ENCODE assay signal across 17 cellular contexts in genomic region chr5:4420177-4420576, GRCh38.
DNase-seq lines count a peak whose midpoint lies in the region; ATAC-seq and TF ChIP-seq lines count a peak whose summit lies in the region.
"Had no signal": no experiment of that assay in that cellular context is flagged by ENCODE, and none has a peak within 500 bp of the region (broad histone marks: within the 10 kb centered on the region; RNA-seq: fewer than 3 reads in every experiment).

No MANE protein-coding gene starts in this region.

- ATAC-seq in DND-41 (ENCODE audit: insufficient read depth, low read depth) = no peak
- ATAC-seq in GM18873 (IDR thresholded peaks at IDR 0.05; ENCODE audit: low FRiP score, unreplicated experiment) = no peak
- ATAC-seq: HCT116, K562 had no signal

- no peaks in the 10 kb centered on the region for H4K20me1 ChIP-seq in DND-41 (ENCODE audit: insufficient read depth, low read length)
- H4K20me1 ChIP-seq: BLaER1 treated with 17β-estradiol and CSF1 and Interleukin-3, amounts not matched to agents 10 nM and 100 nM had no signal

- POLR2A ChIA-PET in HEK293 (lab: Yijun Ruan, JAX) = no interaction called here

- peaks cover 4% of the 10 kb centered on the region for H3K9me3 Mint-ChIP-seq in glutamatergic neuron (ENCODE audit: unreplicated experiment)
- no peaks in the 10 kb centered on the region for H3K9me3 Mint-ChIP-seq in progenitor cell of endocrine pancreas (ENCODE audit: low read depth)

- H3K36me3 ChIP-seq in DND-41 (ENCODE audit: insufficient read depth, low read length) = peaks cover 7% of the 10 kb centered on the region
- no peaks in the 10 kb centered on the region for H3K36me3 ChIP-seq in HEK293 (ENCODE audit: control insufficient read depth in 2 of 2, insufficient read depth in 1 of 2, low read length in 2 of 2)
- H3K36me3 ChIP-seq: BLaER1 treated with 17β-estradiol and CSF1 and Interleukin-3, amounts not matched to agents 10 nM and 100 nM had no signal

- TF ChIP-seq CTCF in DND-41 (IDR thresholded peaks at IDR 0.05; ENCODE audit: borderline replicate concordance, extremely low read depth, low read length, poor library complexity, severe bottlenecking) (no peak), HEK293 (tag by site-specific recombination; IDR thresholded peaks at IDR 0.05) (no peak), glutamatergic neuron (IDR thresholded peaks at IDR 0.05; ENCODE audit: partially characterized antibody, unreplicated experiment) (no peak), progenitor cell of endocrine pancreas (IDR thresholded peaks at IDR 0.05; ENCODE audit: unreplicated experiment) (no peak)

- no peak for DNase-seq in DND-41
- DNase-seq in glutamatergic neuron = no peak
- no peak for DNase-seq in progenitor cell of endocrine pancreas (ENCODE audit: low spot score, unreplicated experiment)
- DNase-seq in activated effector memory CD4-positive, alpha-beta T cell treated with anti-CD3 and anti-CD28 coated beads, Interleukin-2, amount 50 U/mL, for 16 hours = no peak
- DNase-seq in NCI-H187 treated with DMSO at 0.1 percent for 48 hours (lab: John Stamatoyannopoulos, UW) = no peak
- DNase-seq: ACHN; Calu3; CD4-positive, alpha-beta T cell; DMS 273 treated with DMSO at 0.1 percent for 48 hours; DMS79; EL; Karpas-422 had no signal

- no peak overlapping the region for H3K9ac ChIP-seq in DND-41 (ENCODE audit: low read depth, low read length)
- H3K9ac ChIP-seq: BLaER1 treated with 17β-estradiol and CSF1 and Interleukin-3, amounts not matched to agents 10 nM and 100 nM had no signal

- no peaks in the 10 kb centered on the region for H3K36me3 Mint-ChIP-seq in glutamatergic neuron (ENCODE audit: unreplicated experiment)
- no peaks in the 10 kb centered on the region for H3K36me3 Mint-ChIP-seq in progenitor cell of endocrine pancreas (ENCODE audit: insufficient read depth)

- H3K4me1 ChIP-seq in DND-41 (ENCODE audit: insufficient read depth, low read length) (peaks cover 50% of the 10 kb centered on the region), HEK293 (ENCODE audit: control insufficient read depth, insufficient read depth, low read length) (no peaks in the 10 kb centered on the region)

- peaks cover 21% of the 10 kb centered on the region for H3K4me1 Mint-ChIP-seq in glutamatergic neuron (ENCODE audit: low read depth, unreplicated experiment)
- H3K4me1 Mint-ChIP-seq in progenitor cell of endocrine pancreas (ENCODE audit: low read depth) = peaks cover 13% of the 10 kb centered on the region

- peak overlapping the region in 1 of 2 experiments; percentile 1; a peak in 1 of 4 replicates for H3K4me3 ChIP-seq in DND-41 (ENCODE audit: low read depth in 1 of 2, low read length in 2 of 2)
- no peak overlapping the region for H3K4me3 ChIP-seq in HEK293 (ENCODE audit: low read depth, low read length)
- H3K4me3 ChIP-seq: BLaER1 treated with 17β-estradiol and CSF1 and Interleukin-3, amounts not matched to agents 10 nM and 100 nM; K562 had no signal

- no peak overlapping the region for H2AFZ ChIP-seq in DND-41 (ENCODE audit: low read depth, low read length)

- H3K4me3 Mint-ChIP-seq in glutamatergic neuron (ENCODE audit: unreplicated experiment) = peak overlapping the region; percentile 36
- no peak overlapping the region for H3K4me3 Mint-ChIP-seq in progenitor cell of endocrine pancreas (ENCODE audit: low read depth)
- H3K4me3 Mint-ChIP-seq: CD4-positive, alpha-beta T cell had no signal

- peak overlapping the region; percentile 5 for H3K4me2 ChIP-seq in DND-41 (ENCODE audit: insufficient read depth, low read length)

- peak overlapping the region; percentile 48 for H3K27ac Mint-ChIP-seq in glutamatergic neuron (ENCODE audit: unreplicated experiment)
- H3K27ac Mint-ChIP-seq in progenitor cell of endocrine pancreas = peak overlapping the region; percentile 5
- H3K27ac Mint-ChIP-seq: CD4-positive, alpha-beta T cell had no signal

- peaks cover 3% of the 10 kb centered on the region for H3K27me3 Mint-ChIP-seq in glutamatergic neuron (ENCODE audit: unreplicated experiment)
- peaks cover 8% of the 10 kb centered on the region for H3K27me3 Mint-ChIP-seq in progenitor cell of endocrine pancreas
- H3K27me3 Mint-ChIP-seq: CD4-positive, alpha-beta T cell had no signal

- CTCF ChIA-PET in HEK293 (lab: Yijun Ruan, JAX) = no interaction called here

- H3K79me2 ChIP-seq in DND-41 (ENCODE audit: insufficient read depth, low read length) = peaks cover 32% of the 10 kb centered on the region

- no peaks in the 10 kb centered on the region for H3K9me3 ChIP-seq in DND-41 (ENCODE audit: insufficient read depth, low read length, severe bottlenecking)
- no peaks in the 10 kb centered on the region for H3K9me3 ChIP-seq in HEK293 (ENCODE audit: control insufficient read depth, insufficient read depth, low read depth, low read length)
- H3K9me3 ChIP-seq: BLaER1 treated with 17β-estradiol and CSF1 and Interleukin-3, amounts not matched to agents 10 nM and 100 nM had no signal

- no peaks in the 10 kb centered on the region for H3K27me3 ChIP-seq in DND-41 (ENCODE audit: insufficient read depth, low read length, poor library complexity)
- H3K27me3 ChIP-seq: BLaER1 treated with 17β-estradiol and CSF1 and Interleukin-3, amounts not matched to agents 10 nM and 100 nM had no signal

- H3K27ac ChIP-seq in DND-41 (ENCODE audit: low read length) (peak overlapping the region; percentile 2), HEK293 (ENCODE audit: extremely low read depth, low read depth, low read length) (no peak overlapping the region)
- H3K27ac ChIP-seq: BLaER1 treated with 17β-estradiol and CSF1 and Interleukin-3, amounts not matched to agents 10 nM and 100 nM had no signal

TF ChIP-seq in HEK293, 187 proteins besides CTCF, POLR2A, EP300 and RAD21:
- TF ChIP-seq ZNF518A (tag by site-specific recombination; conservative IDR thresholded peaks at IDR 0.05; ENCODE audit: low read depth) (no peak), ZNF169 (tag by site-specific recombination; IDR thresholded peaks at IDR 0.05) (no peak), ZNF138 (tag by site-specific recombination; IDR thresholded peaks at IDR 0.05; ENCODE audit: borderline replicate concordance) (no peak), SP3 (tag by site-specific recombination; IDR thresholded peaks at IDR 0.05) (no peak), ZNF239 (tag by site-specific recombination; IDR thresholded peaks at IDR 0.05) (peak; percentile 31; the same call in 1 of the 2 replicates), ZNF202 (tag by site-specific recombination; IDR thresholded peaks at IDR 0.05; ENCODE audit: borderline replicate concordance) (no peak), ZNF155 (tag by site-specific recombination; IDR thresholded peaks at IDR 0.05) (no peak), ZNF514 (tag by site-specific recombination; IDR thresholded peaks at IDR 0.05) (no peak), ZNF112 (tag by site-specific recombination; IDR thresholded peaks at IDR 0.05) (0 out of 2 replicates have a peak, but pooled peaks have one; percentile 33)
